Comparison of ENCODE assay signal across 26 cellular contexts in the genomic region with DNA sequence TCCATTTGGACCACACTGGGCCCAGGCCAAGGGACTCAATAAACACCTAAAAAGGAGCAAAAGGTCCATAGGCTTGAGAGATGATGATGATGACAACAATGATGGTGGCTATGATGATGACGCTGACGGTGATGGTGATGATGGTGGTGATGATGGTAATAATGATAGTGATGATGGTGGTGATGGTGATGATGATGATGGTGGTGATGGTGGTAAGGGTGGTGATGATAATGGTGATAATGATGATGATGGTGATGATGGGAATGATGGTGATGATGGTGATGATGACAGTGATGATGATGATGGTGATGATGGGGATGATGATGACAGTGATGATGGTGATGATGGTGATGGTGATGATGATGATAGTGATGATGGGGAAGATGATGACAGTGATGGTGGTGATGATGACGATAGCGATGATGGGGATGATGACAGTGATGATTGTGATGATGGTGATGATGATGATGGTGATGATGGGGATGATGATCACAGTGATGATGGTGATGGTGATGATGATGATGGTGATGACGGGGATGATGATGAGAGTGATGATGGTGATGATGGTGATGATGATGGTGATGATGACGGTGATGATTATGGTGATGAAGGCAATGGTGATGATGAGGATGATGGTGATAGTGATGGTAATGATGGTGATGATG. TPM values are rescaled to one million over a fixed set of nuclear protein-coding genes. Genes with fewer than 3 reads are reported as not detected.
DNase-seq lines count a peak whose midpoint lies in the region; ATAC-seq, FAIRE-seq and TF ChIP-seq lines count a peak whose summit lies in the region.
"Had no signal": no experiment of that assay in that cellular context is flagged by ENCODE, and none has a peak within 500 bp of the region (broad histone marks: within the 10 kb centered on the region; RNA-seq: fewer than 3 reads in every experiment).

No MANE protein-coding gene starts in this region.

- BruUV-seq in IMR-90 (replicated peaks; lab: Mats Ljungman, UMichigan) (no TSS peak), Calu3 (replicated peaks; lab: Mats Ljungman, UMichigan) (no TSS peak)

- H4K8ac ChIP-seq in IMR-90 (ENCODE audit: low read depth in 2 of 2, low read length in 2 of 2): no peak overlapping the region

- no peak overlapping the region for H3K27ac ChIP-seq in IMR-90 (ENCODE audit: insufficient read depth, low read length)
- H3K27ac ChIP-seq: BLaER1, GM23248, KMS-11, PC-9, SJSA1 had no signal

- POLR2A ChIA-PET in IMR-90 (lab: Charles Lee; ENCODE audit: unreplicated experiment): no interaction called here

- TF ChIP-seq POLR2A in GM12891 (IDR thresholded peaks at IDR 0.05; ENCODE audit: low read depth, low read length) (no peak), IMR-90 (IDR thresholded peaks at IDR 0.05; ENCODE audit: low read depth, low read length) (no peak)

- peaks cover 3% of the 10 kb centered on the region; the same call in 1 of the 2 replicates for H3K9me3 ChIP-seq in IMR-90 (ENCODE audit: control insufficient read depth, insufficient read depth, low read length)
- H3K9me3 ChIP-seq: HAP-1, SJSA1 had no signal

- H3K36me3 ChIP-seq in IMR-90 (ENCODE audit: control insufficient read depth, insufficient read depth, low read length): no peaks in the 10 kb centered on the region
- no peaks in the 10 kb centered on the region for H3K36me3 ChIP-seq in bronchial epithelial cell (ENCODE audit: control insufficient read depth, insufficient read depth, low read length)
- H3K36me3 ChIP-seq: BLaER1, HAP-1, SJSA1 had no signal

- H3K9me3 Mint-ChIP-seq in Calu3 (ENCODE audit: low read depth, unreplicated experiment): no peaks in the 10 kb centered on the region

- no peak for TF ChIP-seq RAD21 in IMR-90 (IDR thresholded peaks at IDR 0.05; ENCODE audit: low read length)

- no peak overlapping the region for H3K4me3 ChIP-seq in IMR-90 (ENCODE audit: insufficient read depth, low read depth, low read length)
- H3K4me3 ChIP-seq in bronchial epithelial cell (ENCODE audit: low read depth, low read length): no peak overlapping the region
- H3K4me3 ChIP-seq: BLaER1, GM23248, HAP-1, PC-9, SJSA1 had no signal

- H3K9ac ChIP-seq in IMR-90 (ENCODE audit: low read depth, low read length): no peak overlapping the region
- H3K9ac ChIP-seq: BLaER1, GM23248, KMS-11 had no signal

- no peaks in the 10 kb centered on the region for H3K36me3 Mint-ChIP-seq in Calu3 (ENCODE audit: insufficient read depth, unreplicated experiment)

- no peak overlapping the region for H3K4me2 ChIP-seq in IMR-90 (ENCODE audit: low read depth, low read length)
- H3K4me2 ChIP-seq: BLaER1, KMS-11, PC-9 had no signal

- H2BK15ac ChIP-seq in IMR-90 (ENCODE audit: low read depth, low read length): no peak overlapping the region

- TF ChIP-seq CTCF in IMR-90 (conservative IDR thresholded peaks at IDR 0.05; ENCODE audit: low read depth, low read length) (no peak), bronchial epithelial cell (IDR thresholded peaks at IDR 0.05; ENCODE audit: insufficient read depth, low read length, severe bottlenecking) (no peak), Calu3 (IDR thresholded peaks at IDR 0.05; ENCODE audit: unreplicated experiment) (no peak), omental fat pad (IDR thresholded peaks at IDR 0.05) (no peak)

- no peak overlapping the region for H2AFZ ChIP-seq in IMR-90 (replicated peaks; ENCODE audit: low read length, poor library complexity)
- H2AFZ ChIP-seq: GM23248, PC-9 had no signal

- peaks cover 16% of the 10 kb centered on the region for H3K9me1 ChIP-seq in IMR-90 (ENCODE audit: insufficient read depth, low read length)

- H2BK5ac ChIP-seq in IMR-90 (ENCODE audit: low read depth, low read length, poor library complexity, severe bottlenecking): peak overlapping the region; percentile 31

- H3K18ac ChIP-seq in IMR-90 (ENCODE audit: low read depth, low read length): no peak overlapping the region

- H4K91ac ChIP-seq in IMR-90 (ENCODE audit: insufficient read depth, low read depth, low read length): no peak overlapping the region

- peaks cover 14% of the 10 kb centered on the region for H3K27me3 Mint-ChIP-seq in Calu3 (ENCODE audit: unreplicated experiment)

- H3K27ac Mint-ChIP-seq in Calu3 (ENCODE audit: unreplicated experiment): no peak overlapping the region
- H3K27ac Mint-ChIP-seq: CD4-positive, CD25-positive, alpha-beta regulatory T cell had no signal

- no peak overlapping the region for H2BK120ac ChIP-seq in IMR-90 (ENCODE audit: low read depth, low read length)

- no peak overlapping the region for H3K56ac ChIP-seq in IMR-90 (ENCODE audit: extremely low read depth, insufficient read depth, low read length)

- no peak overlapping the region for H3K23ac ChIP-seq in IMR-90 (ENCODE audit: low read depth, low read length)

- ATAC-seq in IMR-90 (ENCODE audit: low read depth) (no peak), sciatic nerve (no peak), omental fat pad (ENCODE audit: low FRiP score) (no peak)

- no peak overlapping the region for H2AK9ac ChIP-seq in IMR-90 (replicated peaks; ENCODE audit: low read depth, low read length, poor library complexity)

- intact Hi-C loops in IMR-90 (cut with micrococcal nuclease) (no loop called here), sciatic nerve (cut with DNase I) (no loop called here), Calu3 (cut with micrococcal nuclease; ENCODE audit: unreplicated experiment) (no loop called here)

- peaks cover 11% of the 10 kb centered on the region for H3K4me1 ChIP-seq in IMR-90 (ENCODE audit: control insufficient read depth, insufficient read depth, low read length)
- H3K4me1 ChIP-seq: HAP-1, SJSA1 had no signal

- H3K27me3 ChIP-seq in IMR-90 (ENCODE audit: control insufficient read depth, insufficient read depth, low read length) (no peaks in the 10 kb centered on the region), bronchial epithelial cell (ENCODE audit: control insufficient read depth, insufficient read depth, low read length) (no peaks in the 10 kb centered on the region)
- H3K27me3 ChIP-seq: BLaER1, SJSA1 had no signal

- CTCF ChIA-PET in IMR-90 (lab: Yijun Ruan, JAX) (no interaction called here), Calu3 (lab: Charles Lee) (no interaction called here)

- H3K14ac ChIP-seq in IMR-90 (replicated peaks; ENCODE audit: low read depth, low read length): no peak overlapping the region

- in situ Hi-C loops in IMR-90 (cut with MboI; ENCODE audit: low sequenced_read_pairs): no loop called here

- H3K4ac ChIP-seq in IMR-90 (ENCODE audit: low read depth, low read length): no peak overlapping the region

- no peak overlapping the region for H2BK20ac ChIP-seq in IMR-90 (ENCODE audit: low read depth, low read length)

- H4K5ac ChIP-seq in IMR-90 (ENCODE audit: low read depth, low read length): no peak overlapping the region

- dilution Hi-C loops in IMR-90 (cut with HindIII; ENCODE audit: low sequenced_read_pairs, unreplicated experiment): no loop called here

- no peak overlapping the region for H3K4me3 Mint-ChIP-seq in Calu3 (ENCODE audit: low read depth, unreplicated experiment)
- H3K4me3 Mint-ChIP-seq: CD4-positive, CD25-positive, alpha-beta regulatory T cell had no signal

- WGBS in IMR-90 (ENCODE audit: extremely low coverage in 2 of 2, insufficient read length in 1 of 2), 2 experiments: 85% methylated on average over 6 of the region's 6 CpGs; no CpG with 5 or more reads in 1 of the 2 experiments

- no peaks in the 10 kb centered on the region for H3K4me1 Mint-ChIP-seq in Calu3 (ENCODE audit: low read depth, unreplicated experiment)

- DNase-seq in GM12891 (ENCODE audit: insufficient read length, low spot score): no peak
- no peak for DNase-seq in IMR-90
- DNase-seq in bronchial epithelial cell (ENCODE audit: low read depth): no peak
- DNase-seq in urothelium cell line (ENCODE audit: low spot score): no peak
- no peak for DNase-seq in sciatic nerve (ENCODE audit: low spot score)
- DNase-seq in Calu3: no peak
- no peak for DNase-seq in omental fat pad (ENCODE audit: low spot score)
- DNase-seq: CD4-positive, CD25-positive, alpha-beta regulatory T cell; COR-L47; DMS79 treated with DMSO at 0.1 percent for 48 hours; GF-D8; GM23248; NCI-H1092; NCI-H1417 treated with DMSO at 0.1 percent for 48 hours; NCI-H1694 treated with DMSO at 0.1 percent for 48 hours; NCI-H2081; NCI-H2227 treated with DMSO at 0.1 percent for 48 hours; NCI-H526 treated with DMSO at 0.1 percent for 48 hours; PC-9; Right ventricle myocardium superior had no signal

- H3K79me1 ChIP-seq in IMR-90 (ENCODE audit: low read depth in 1 of 2, low read length in 2 of 2): no peaks in the 10 kb centered on the region

- peak; percentile 63 for FAIRE-seq in GM12891 (lab: Jason Lieb, UNC)
- peak; percentile 91 for FAIRE-seq in bronchial epithelial cell (lab: Jason Lieb, UNC)
- peak; percentile 100 for FAIRE-seq in urothelium cell line (lab: Jason Lieb, UNC)
- FAIRE-seq: A204.1 had no signal

- peak overlapping the region; percentile 63 for H2AK5ac ChIP-seq in IMR-90 (ENCODE audit: low read depth, low read length)

- no peaks in the 10 kb centered on the region for H4K20me1 ChIP-seq in IMR-90 (ENCODE audit: insufficient read depth, low read length)
- H4K20me1 ChIP-seq: BLaER1 had no signal

TF ChIP-seq in GM12891, 5 proteins besides CTCF, POLR2A, EP300 and RAD21:
- no peak for TF ChIP-seq PAX5 (IDR thresholded peaks at IDR 0.05; ENCODE audit: insufficient read depth, low read length, severe bottlenecking)
- no peak for TF ChIP-seq POU2F2 (IDR thresholded peaks at IDR 0.05; ENCODE audit: low read depth, low read length)
- no peak for TF ChIP-seq POLR2AphosphoS5 (IDR thresholded peaks at IDR 0.05; ENCODE audit: low read depth, low read length)
- no peak for TF ChIP-seq SPI1 (IDR thresholded peaks at IDR 0.05; ENCODE audit: low read depth, low read length)
- no peak for TF ChIP-seq TAF1 (IDR thresholded peaks at IDR 0.05; ENCODE audit: low read depth, low read length)

TF ChIP-seq in IMR-90, 13 proteins besides CTCF, POLR2A, EP300 and RAD21 (continues in another document):
- no peak for TF ChIP-seq MXI1 (IDR thresholded peaks at IDR 0.05; ENCODE audit: borderline replicate concordance, low read depth, low read length)
- TF ChIP-seq, protein P1, sequence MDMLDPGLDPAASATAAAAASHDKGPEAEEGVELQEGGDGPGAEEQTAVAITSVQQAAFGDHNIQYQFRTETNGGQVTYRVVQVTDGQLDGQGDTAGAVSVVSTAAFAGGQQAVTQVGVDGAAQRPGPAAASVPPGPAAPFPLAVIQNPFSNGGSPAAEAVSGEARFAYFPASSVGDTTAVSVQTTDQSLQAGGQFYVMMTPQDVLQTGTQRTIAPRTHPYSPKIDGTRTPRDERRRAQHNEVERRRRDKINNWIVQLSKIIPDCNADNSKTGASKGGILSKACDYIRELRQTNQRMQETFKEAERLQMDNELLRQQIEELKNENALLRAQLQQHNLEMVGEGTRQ (IDR thresholded peaks at IDR 0.05; ENCODE audit: low read depth, low read length): no peak

RNA-seq across cellular contexts. Expression of a gene that starts 7.1 kb away (rescaled TPM):
- polyA plus RNA-seq in GM12891 (2012; ENCODE audit: low read depth, missing spikeins): 0.03 TPM
- under 0.01 TPM in 2 replicates for total RNA-seq in IMR-90 (2012; rRNA removed)
- polyA plus RNA-seq in IMR-90 (2012; rRNA removed): 0.32 and 0.36 TPM in 2 replicates
- polyA plus RNA-seq in IMR-90 (2012; cell fraction: cytosol; rRNA removed): 0.21 and 0.26 TPM in 2 replicates
- polyA plus RNA-seq in IMR-90 (2012; cell fraction: nucleus; rRNA removed; ENCODE audit: low replicate concordance): 0.42 and 0.53 TPM in 2 replicates
- total RNA-seq in bronchial epithelial cell: 0.13 and 0.26 TPM in 2 replicates
- total RNA-seq in sciatic nerve: 0.45 TPM
- total RNA-seq in Calu3 (2022): 0.10 and 0.14 TPM in 2 replicates
- 1 to 10 TPM in 1 of 4 donors, under 1 TPM in 3; 0.19 to 2.8 (median 0.57) TPM for total RNA-seq in omental fat pad
- total RNA-seq: HT1080, SJSA1 had no signal
